ENCODE assay signal across 1 cellular context in genomic region chr18:23134780-23135678, GRCh38.
TF ChIP-seq lines count a peak whose summit lies in the region.

A gene with protein sequence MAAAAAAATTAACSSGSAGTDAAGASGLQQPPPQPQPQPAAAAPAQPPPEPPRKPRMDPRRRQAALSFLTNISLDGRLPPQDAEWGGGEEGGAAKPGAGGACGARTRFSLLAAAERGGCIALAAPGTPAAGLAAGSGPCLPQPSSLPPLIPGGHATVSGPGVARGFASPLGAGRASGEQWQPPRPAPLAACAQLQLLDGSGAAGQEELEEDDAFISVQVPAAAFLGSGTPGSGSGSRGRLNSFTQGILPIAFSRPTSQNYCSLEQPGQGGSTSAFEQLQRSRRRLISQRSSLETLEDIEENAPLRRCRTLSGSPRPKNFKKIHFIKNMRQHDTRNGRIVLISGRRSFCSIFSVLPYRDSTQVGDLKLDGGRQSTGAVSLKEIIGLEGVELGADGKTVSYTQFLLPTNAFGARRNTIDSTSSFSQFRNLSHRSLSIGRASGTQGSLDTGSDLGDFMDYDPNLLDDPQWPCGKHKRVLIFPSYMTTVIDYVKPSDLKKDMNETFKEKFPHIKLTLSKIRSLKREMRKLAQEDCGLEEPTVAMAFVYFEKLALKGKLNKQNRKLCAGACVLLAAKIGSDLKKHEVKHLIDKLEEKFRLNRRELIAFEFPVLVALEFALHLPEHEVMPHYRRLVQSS (plus strand): TSS chr18:23135485. CDS start chr18:23135763, 278 bp downstream.

TF ChIP-seq in GM12878, 131 proteins besides CTCF, POLR2A, EP300 and RAD21 (continued from another document and continues in another):
- peak; percentile 21; the same call in 1 of the 2 replicates for TF ChIP-seq BMI1 (IDR thresholded peaks at IDR 0.05; ENCODE audit: borderline replicate concordance)
- no peak for TF ChIP-seq MYB (IDR thresholded peaks at IDR 0.05; ENCODE audit: borderline replicate concordance, low read depth, low read length)
- no peak for TF ChIP-seq IRF5 (IDR thresholded peaks at IDR 0.05; ENCODE audit: borderline replicate concordance)
- TF ChIP-seq SUPT20H (IDR thresholded peaks at IDR 0.05; ENCODE audit: borderline replicate concordance, control insufficient read depth, low read depth, low read length), result no peak
- no peak for TF ChIP-seq MTA2 (IDR thresholded peaks at IDR 0.05; ENCODE audit: low read depth)
- TF ChIP-seq RBBP5 (conservative IDR thresholded peaks at IDR 0.05), result no peak
- TF ChIP-seq ATF7 (IDR thresholded peaks at IDR 0.05; ENCODE audit: low read depth), result no peak; the same call in 1 of the 2 replicates
- TF ChIP-seq CHD4 (IDR thresholded peaks at IDR 0.05), result no peak
- TF ChIP-seq DPF2 (IDR thresholded peaks at IDR 0.05), result peak; percentile 8; the same call in 1 of the 2 replicates
- no peak for TF ChIP-seq ZBTB40 (IDR thresholded peaks at IDR 0.05; ENCODE audit: borderline replicate concordance)
- no peak for TF ChIP-seq SRF (IDR thresholded peaks at IDR 0.05; ENCODE audit: low read depth in 2 of 2, low read length in 2 of 2)
- no peak for TF ChIP-seq MEF2A (IDR thresholded peaks at IDR 0.05; ENCODE audit: insufficient read depth, low read depth, low read length)
- TF ChIP-seq KLF5 (IDR thresholded peaks at IDR 0.05; ENCODE audit: partially characterized antibody), result no peak
- TF ChIP-seq BCL3 (IDR thresholded peaks at IDR 0.05; ENCODE audit: borderline replicate concordance, insufficient read depth, low read depth, low read length, poor library complexity, severe bottlenecking), result no peak
- no peak for TF ChIP-seq FOS (IDR thresholded peaks at IDR 0.05; ENCODE audit: borderline replicate concordance, extremely low read depth, insufficient read length)
- no peak for TF ChIP-seq ZNF207 (IDR thresholded peaks at IDR 0.05; ENCODE audit: borderline replicate concordance)
- no peak for TF ChIP-seq JUNB (IDR thresholded peaks at IDR 0.05)
- TF ChIP-seq E4F1 (IDR thresholded peaks at IDR 0.05; ENCODE audit: borderline replicate concordance, partially characterized antibody), result no peak
- TF ChIP-seq POLR2AphosphoS5 (IDR thresholded peaks at IDR 0.05; ENCODE audit: low read length), result peak; percentile 85
- no peak for TF ChIP-seq SREBF1 (IDR thresholded peaks at IDR 0.05; ENCODE audit: low read length)
- peak; percentile 77; the same call in 1 of the 2 replicates for TF ChIP-seq CHD1 (IDR thresholded peaks at IDR 0.05; ENCODE audit: low read depth, low read length)
- peak; percentile 88 to 89 for TF ChIP-seq BHLHE40 (IDR thresholded peaks at IDR 0.05; ENCODE audit: borderline replicate concordance in 1 of 2, low read depth in 2 of 2, low read length in 1 of 2)
- TF ChIP-seq, protein P1, sequence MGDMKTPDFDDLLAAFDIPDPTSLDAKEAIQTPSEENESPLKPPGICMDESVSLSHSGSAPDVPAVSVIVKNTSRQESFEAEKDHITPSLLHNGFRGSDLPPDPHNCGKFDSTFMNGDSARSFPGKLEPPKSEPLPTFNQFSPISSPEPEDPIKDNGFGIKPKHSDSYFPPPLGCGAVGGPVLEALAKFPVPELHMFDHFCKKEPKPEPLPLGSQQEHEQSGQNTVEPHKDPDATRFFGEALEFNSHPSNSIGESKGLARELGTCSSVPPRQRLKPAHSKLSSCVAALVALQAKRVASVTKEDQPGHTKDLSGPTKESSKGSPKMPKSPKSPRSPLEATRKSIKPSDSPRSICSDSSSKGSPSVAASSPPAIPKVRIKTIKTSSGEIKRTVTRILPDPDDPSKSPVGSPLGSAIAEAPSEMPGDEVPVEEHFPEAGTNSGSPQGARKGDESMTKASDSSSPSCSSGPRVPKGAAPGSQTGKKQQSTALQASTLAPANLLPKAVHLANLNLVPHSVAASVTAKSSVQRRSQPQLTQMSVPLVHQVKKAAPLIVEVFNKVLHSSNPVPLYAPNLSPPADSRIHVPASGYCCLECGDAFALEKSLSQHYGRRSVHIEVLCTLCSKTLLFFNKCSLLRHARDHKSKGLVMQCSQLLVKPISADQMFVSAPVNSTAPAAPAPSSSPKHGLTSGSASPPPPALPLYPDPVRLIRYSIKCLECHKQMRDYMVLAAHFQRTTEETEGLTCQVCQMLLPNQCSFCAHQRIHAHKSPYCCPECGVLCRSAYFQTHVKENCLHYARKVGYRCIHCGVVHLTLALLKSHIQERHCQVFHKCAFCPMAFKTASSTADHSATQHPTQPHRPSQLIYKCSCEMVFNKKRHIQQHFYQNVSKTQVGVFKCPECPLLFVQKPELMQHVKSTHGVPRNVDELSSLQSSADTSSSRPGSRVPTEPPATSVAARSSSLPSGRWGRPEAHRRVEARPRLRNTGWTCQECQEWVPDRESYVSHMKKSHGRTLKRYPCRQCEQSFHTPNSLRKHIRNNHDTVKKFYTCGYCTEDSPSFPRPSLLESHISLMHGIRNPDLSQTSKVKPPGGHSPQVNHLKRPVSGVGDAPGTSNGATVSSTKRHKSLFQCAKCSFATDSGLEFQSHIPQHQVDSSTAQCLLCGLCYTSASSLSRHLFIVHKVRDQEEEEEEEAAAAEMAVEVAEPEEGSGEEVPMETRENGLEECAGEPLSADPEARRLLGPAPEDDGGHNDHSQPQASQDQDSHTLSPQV (IDR thresholded peaks at IDR 0.05), result no peak
- TF ChIP-seq ESRRA (IDR thresholded peaks at IDR 0.05; ENCODE audit: low read length), result no peak
- no peak for TF ChIP-seq HDAC2 (IDR thresholded peaks at IDR 0.05)
- peak; percentile 69 for TF ChIP-seq BACH1 (IDR thresholded peaks at IDR 0.05; ENCODE audit: borderline replicate concordance)
- TF ChIP-seq SIN3A (IDR thresholded peaks at IDR 0.05; ENCODE audit: low read depth, low read length), result 0 out of 2 replicates have a peak, but pooled peaks have one; percentile 30
- TF ChIP-seq SMAD5 (IDR thresholded peaks at IDR 0.05; ENCODE audit: low read depth), result no peak
- TF ChIP-seq, protein P2, sequence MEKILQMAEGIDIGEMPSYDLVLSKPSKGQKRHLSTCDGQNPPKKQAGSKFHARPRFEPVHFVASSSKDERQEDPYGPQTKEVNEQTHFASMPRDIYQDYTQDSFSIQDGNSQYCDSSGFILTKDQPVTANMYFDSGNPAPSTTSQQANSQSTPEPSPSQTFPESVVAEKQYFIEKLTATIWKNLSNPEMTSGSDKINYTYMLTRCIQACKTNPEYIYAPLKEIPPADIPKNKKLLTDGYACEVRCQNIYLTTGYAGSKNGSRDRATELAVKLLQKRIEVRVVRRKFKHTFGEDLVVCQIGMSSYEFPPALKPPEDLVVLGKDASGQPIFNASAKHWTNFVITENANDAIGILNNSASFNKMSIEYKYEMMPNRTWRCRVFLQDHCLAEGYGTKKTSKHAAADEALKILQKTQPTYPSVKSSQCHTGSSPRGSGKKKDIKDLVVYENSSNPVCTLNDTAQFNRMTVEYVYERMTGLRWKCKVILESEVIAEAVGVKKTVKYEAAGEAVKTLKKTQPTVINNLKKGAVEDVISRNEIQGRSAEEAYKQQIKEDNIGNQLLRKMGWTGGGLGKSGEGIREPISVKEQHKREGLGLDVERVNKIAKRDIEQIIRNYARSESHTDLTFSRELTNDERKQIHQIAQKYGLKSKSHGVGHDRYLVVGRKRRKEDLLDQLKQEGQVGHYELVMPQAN (conservative IDR thresholded peaks at IDR 0.05), result peak; percentile 69; the same call in 1 of the 2 replicates
- TF ChIP-seq, protein P3, sequence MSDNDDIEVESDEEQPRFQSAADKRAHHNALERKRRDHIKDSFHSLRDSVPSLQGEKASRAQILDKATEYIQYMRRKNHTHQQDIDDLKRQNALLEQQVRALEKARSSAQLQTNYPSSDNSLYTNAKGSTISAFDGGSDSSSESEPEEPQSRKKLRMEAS (IDR thresholded peaks at IDR 0.05; ENCODE audit: low read depth, low read length), result peak; percentile 57; the same call in 1 of the 2 replicates
- no peak for TF ChIP-seq PML (IDR thresholded peaks at IDR 0.05; ENCODE audit: low read length)
- TF ChIP-seq, protein P4, sequence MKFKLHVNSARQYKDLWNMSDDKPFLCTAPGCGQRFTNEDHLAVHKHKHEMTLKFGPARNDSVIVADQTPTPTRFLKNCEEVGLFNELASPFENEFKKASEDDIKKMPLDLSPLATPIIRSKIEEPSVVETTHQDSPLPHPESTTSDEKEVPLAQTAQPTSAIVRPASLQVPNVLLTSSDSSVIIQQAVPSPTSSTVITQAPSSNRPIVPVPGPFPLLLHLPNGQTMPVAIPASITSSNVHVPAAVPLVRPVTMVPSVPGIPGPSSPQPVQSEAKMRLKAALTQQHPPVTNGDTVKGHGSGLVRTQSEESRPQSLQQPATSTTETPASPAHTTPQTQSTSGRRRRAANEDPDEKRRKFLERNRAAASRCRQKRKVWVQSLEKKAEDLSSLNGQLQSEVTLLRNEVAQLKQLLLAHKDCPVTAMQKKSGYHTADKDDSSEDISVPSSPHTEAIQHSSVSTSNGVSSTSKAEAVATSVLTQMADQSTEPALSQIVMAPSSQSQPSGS (IDR thresholded peaks at IDR 0.05; ENCODE audit: low read length), result no peak
- TF ChIP-seq ZSCAN29 (IDR thresholded peaks at IDR 0.05), result peak; percentile 38
- no peak for TF ChIP-seq RCOR1 (conservative IDR thresholded peaks at IDR 0.05; ENCODE audit: low read depth, low read length)
- TF ChIP-seq CBFB (IDR thresholded peaks at IDR 0.05; ENCODE audit: low read depth), result no peak
- peak in 1 of 2 experiments; percentile 36; a peak in 1 of 3 replicates for TF ChIP-seq EGR1 (IDR thresholded peaks at IDR 0.05; ENCODE audit: borderline replicate concordance in 1 of 2, low read depth in 2 of 2, low read length in 2 of 2)
- no peak for TF ChIP-seq NR2C1 (IDR thresholded peaks at IDR 0.05)
- no peak for TF ChIP-seq EZH2 (IDR thresholded peaks at IDR 0.05; ENCODE audit: borderline replicate concordance, control insufficient read depth, low read depth, low read length)
- TF ChIP-seq RELB (IDR thresholded peaks at IDR 0.05; ENCODE audit: low read depth), result no peak
